ENCODE assay signal across 1 cellular context in the genomic region with DNA sequence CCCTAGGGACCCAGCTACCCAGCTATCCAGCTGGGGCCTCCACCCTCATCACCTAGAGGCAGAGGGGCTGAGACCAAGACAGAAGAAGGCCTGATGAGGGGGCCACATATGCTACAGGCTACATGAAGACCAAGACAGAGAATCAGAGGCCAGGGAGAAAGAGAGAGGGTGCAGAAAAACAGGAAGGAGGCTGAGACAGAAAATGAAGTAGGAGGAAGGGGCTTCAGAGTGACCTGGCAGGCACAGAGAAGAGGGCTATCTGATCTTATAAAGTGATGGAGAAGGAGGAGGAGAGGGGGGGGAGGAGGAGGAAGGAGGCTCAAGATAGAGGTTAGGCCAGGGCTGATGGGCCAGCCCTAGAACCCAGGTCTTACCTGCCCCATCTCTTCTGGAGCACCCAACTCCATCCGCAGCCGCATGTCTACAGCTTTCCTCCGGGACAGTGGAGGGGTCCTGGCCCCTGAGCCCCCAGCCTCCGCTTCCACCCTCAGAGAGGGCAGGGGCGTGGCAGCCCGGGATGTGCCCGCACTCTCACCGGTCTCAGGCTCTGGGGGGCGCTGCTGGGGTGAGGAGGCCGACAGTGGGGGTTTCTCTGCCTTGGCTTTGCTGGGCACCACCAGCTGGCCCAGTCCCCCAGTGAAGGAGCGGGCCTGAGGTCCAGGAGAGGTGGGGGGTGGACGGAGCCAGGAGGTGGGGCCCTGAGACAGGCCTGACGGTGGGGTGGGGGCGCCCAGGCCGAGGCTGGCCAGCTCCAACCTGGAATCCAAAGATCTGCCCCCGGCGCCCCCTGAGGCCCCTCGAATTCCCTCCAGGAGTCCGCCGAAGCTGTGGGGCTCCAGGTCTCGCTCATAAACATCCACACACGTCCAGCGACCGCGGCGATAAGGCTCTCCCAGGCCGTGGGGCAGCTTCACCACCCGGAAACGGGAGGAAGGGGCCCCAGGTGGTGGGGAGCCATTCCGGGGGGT.
A peak's percentile ranks its signal among the peaks of the same experiment; 100 is the strongest.
TF ChIP-seq lines count a peak whose summit lies in the region.

No MANE protein-coding gene starts in this region.

TF ChIP-seq in K562, 482 proteins besides CTCF, POLR2A, EP300 and RAD21 (continued from another document and continues in another):
- TF ChIP-seq, protein P1, sequence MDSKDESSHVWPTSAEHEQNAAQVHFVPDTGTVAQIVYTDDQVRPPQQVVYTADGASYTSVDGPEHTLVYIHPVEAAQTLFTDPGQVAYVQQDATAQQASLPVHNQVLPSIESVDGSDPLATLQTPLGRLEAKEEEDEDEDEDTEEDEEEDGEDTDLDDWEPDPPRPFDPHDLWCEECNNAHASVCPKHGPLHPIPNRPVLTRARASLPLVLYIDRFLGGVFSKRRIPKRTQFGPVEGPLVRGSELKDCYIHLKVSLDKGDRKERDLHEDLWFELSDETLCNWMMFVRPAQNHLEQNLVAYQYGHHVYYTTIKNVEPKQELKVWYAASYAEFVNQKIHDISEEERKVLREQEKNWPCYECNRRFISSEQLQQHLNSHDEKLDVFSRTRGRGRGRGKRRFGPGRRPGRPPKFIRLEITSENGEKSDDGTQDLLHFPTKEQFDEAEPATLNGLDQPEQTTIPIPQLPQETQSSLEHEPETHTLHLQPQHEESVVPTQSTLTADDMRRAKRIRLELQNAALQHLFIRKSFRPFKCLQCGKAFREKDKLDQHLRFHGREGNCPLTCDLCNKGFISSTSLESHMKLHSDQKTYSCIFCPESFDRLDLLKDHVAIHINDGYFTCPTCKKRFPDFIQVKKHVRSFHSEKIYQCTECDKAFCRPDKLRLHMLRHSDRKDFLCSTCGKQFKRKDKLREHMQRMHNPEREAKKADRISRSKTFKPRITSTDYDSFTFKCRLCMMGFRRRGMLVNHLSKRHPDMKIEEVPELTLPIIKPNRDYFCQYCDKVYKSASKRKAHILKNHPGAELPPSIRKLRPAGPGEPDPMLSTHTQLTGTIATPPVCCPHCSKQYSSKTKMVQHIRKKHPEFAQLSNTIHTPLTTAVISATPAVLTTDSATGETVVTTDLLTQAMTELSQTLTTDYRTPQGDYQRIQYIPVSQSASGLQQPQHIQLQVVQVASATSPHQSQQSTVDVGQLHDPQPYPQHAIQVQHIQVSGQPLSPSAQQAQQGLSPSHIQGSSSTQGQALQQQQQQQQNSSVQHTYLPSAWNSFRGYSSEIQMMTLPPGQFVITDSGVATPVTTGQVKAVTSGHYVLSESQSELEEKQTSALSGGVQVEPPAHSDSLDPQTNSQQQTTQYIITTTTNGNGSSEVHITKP (IDR thresholded peaks at IDR 0.05; ENCODE audit: partially characterized antibody), result no peak
- TF ChIP-seq NR1H2 (CRISPR knock-in tag; IDR thresholded peaks at IDR 0.05), result 0 out of 2 replicates have a peak, but pooled peaks have one; percentile 70
- TF ChIP-seq C11orf30 (IDR thresholded peaks at IDR 0.05; ENCODE audit: low read depth), result no peak
- no peak for TF ChIP-seq TGIF2 (CRISPR knock-in tag; IDR thresholded peaks at IDR 0.05)
- no peak for TF ChIP-seq RBM15 (IDR thresholded peaks at IDR 0.05; ENCODE audit: insufficient read depth, low read length)
- TF ChIP-seq, protein P2, sequence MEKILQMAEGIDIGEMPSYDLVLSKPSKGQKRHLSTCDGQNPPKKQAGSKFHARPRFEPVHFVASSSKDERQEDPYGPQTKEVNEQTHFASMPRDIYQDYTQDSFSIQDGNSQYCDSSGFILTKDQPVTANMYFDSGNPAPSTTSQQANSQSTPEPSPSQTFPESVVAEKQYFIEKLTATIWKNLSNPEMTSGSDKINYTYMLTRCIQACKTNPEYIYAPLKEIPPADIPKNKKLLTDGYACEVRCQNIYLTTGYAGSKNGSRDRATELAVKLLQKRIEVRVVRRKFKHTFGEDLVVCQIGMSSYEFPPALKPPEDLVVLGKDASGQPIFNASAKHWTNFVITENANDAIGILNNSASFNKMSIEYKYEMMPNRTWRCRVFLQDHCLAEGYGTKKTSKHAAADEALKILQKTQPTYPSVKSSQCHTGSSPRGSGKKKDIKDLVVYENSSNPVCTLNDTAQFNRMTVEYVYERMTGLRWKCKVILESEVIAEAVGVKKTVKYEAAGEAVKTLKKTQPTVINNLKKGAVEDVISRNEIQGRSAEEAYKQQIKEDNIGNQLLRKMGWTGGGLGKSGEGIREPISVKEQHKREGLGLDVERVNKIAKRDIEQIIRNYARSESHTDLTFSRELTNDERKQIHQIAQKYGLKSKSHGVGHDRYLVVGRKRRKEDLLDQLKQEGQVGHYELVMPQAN (IDR thresholded peaks at IDR 0.05; ENCODE audit: borderline replicate concordance), result 0 out of 2 replicates have a peak, but pooled peaks have one; percentile 36
- TF ChIP-seq HDAC1 (IDR thresholded peaks at IDR 0.05), result peak in 1 of 2 experiments; percentile 35; a peak in 1 of 4 replicates
- TF ChIP-seq, protein P3, sequence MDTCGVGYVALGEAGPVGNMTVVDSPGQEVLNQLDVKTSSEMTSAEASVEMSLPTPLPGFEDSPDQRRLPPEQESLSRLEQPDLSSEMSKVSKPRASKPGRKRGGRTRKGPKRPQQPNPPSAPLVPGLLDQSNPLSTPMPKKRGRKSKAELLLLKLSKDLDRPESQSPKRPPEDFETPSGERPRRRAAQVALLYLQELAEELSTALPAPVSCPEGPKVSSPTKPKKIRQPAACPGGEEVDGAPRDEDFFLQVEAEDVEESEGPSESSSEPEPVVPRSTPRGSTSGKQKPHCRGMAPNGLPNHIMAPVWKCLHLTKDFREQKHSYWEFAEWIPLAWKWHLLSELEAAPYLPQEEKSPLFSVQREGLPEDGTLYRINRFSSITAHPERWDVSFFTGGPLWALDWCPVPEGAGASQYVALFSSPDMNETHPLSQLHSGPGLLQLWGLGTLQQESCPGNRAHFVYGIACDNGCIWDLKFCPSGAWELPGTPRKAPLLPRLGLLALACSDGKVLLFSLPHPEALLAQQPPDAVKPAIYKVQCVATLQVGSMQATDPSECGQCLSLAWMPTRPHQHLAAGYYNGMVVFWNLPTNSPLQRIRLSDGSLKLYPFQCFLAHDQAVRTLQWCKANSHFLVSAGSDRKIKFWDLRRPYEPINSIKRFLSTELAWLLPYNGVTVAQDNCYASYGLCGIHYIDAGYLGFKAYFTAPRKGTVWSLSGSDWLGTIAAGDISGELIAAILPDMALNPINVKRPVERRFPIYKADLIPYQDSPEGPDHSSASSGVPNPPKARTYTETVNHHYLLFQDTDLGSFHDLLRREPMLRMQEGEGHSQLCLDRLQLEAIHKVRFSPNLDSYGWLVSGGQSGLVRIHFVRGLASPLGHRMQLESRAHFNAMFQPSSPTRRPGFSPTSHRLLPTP (IDR thresholded peaks at IDR 0.05; ENCODE audit: borderline replicate concordance, extremely low read depth, insufficient read length), result no peak
- no peak for TF ChIP-seq YY1 (IDR thresholded peaks at IDR 0.05; ENCODE audit: borderline replicate concordance in 1 of 3, control insufficient read depth in 1 of 3, extremely low read depth in 1 of 3, insufficient read depth in 3 of 3, insufficient read length in 1 of 3, insufficient replicate concordance in 2 of 3, low read depth in 1 of 3, low read length in 2 of 3)
- TF ChIP-seq, protein P4, sequence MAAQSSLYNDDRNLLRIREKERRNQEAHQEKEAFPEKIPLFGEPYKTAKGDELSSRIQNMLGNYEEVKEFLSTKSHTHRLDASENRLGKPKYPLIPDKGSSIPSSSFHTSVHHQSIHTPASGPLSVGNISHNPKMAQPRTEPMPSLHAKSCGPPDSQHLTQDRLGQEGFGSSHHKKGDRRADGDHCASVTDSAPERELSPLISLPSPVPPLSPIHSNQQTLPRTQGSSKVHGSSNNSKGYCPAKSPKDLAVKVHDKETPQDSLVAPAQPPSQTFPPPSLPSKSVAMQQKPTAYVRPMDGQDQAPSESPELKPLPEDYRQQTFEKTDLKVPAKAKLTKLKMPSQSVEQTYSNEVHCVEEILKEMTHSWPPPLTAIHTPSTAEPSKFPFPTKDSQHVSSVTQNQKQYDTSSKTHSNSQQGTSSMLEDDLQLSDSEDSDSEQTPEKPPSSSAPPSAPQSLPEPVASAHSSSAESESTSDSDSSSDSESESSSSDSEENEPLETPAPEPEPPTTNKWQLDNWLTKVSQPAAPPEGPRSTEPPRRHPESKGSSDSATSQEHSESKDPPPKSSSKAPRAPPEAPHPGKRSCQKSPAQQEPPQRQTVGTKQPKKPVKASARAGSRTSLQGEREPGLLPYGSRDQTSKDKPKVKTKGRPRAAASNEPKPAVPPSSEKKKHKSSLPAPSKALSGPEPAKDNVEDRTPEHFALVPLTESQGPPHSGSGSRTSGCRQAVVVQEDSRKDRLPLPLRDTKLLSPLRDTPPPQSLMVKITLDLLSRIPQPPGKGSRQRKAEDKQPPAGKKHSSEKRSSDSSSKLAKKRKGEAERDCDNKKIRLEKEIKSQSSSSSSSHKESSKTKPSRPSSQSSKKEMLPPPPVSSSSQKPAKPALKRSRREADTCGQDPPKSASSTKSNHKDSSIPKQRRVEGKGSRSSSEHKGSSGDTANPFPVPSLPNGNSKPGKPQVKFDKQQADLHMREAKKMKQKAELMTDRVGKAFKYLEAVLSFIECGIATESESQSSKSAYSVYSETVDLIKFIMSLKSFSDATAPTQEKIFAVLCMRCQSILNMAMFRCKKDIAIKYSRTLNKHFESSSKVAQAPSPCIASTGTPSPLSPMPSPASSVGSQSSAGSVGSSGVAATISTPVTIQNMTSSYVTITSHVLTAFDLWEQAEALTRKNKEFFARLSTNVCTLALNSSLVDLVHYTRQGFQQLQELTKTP (IDR thresholded peaks at IDR 0.05; ENCODE audit: low read depth in 1 of 2, partially characterized antibody in 2 of 2), result peak in 1 of 2 experiments; percentile 20
- TF ChIP-seq PURB (CRISPR knock-in tag; IDR thresholded peaks at IDR 0.05; ENCODE audit: low read depth), result no peak
- TF ChIP-seq, protein P5, sequence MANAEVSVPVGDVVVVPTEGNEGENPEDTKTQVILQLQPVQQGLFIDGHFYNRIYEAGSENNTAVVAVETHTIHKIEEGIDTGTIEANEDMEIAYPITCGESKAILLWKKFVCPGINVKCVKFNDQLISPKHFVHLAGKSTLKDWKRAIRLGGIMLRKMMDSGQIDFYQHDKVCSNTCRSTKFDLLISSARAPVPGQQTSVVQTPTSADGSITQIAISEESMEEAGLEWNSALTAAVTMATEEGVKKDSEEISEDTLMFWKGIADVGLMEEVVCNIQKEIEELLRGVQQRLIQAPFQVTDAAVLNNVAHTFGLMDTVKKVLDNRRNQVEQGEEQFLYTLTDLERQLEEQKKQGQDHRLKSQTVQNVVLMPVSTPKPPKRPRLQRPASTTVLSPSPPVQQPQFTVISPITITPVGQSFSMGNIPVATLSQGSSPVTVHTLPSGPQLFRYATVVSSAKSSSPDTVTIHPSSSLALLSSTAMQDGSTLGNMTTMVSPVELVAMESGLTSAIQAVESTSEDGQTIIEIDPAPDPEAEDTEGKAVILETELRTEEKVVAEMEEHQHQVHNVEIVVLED (CRISPR knock-in tag; IDR thresholded peaks at IDR 0.05), result no peak
- TF ChIP-seq, protein P6, sequence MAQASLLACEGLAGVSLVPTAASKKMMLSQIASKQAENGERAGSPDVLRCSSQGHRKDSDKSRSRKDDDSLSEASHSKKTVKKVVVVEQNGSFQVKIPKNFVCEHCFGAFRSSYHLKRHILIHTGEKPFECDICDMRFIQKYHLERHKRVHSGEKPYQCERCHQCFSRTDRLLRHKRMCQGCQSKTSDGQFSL (CRISPR knock-in tag; IDR thresholded peaks at IDR 0.05), result peak; percentile 80
- TF ChIP-seq, protein P6 (tag; IDR thresholded peaks at IDR 0.05), result no peak
- no peak for TF ChIP-seq ZNF444 (CRISPR knock-in tag; IDR thresholded peaks at IDR 0.05)
- no peak for TF ChIP-seq RFX5 (IDR thresholded peaks at IDR 0.05; ENCODE audit: low read depth, low read length)
- TF ChIP-seq, protein P7, sequence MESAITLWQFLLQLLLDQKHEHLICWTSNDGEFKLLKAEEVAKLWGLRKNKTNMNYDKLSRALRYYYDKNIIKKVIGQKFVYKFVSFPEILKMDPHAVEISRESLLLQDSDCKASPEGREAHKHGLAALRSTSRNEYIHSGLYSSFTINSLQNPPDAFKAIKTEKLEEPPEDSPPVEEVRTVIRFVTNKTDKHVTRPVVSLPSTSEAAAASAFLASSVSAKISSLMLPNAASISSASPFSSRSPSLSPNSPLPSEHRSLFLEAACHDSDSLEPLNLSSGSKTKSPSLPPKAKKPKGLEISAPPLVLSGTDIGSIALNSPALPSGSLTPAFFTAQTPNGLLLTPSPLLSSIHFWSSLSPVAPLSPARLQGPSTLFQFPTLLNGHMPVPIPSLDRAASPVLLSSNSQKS (CRISPR knock-in tag; IDR thresholded peaks at IDR 0.05), result no peak
- TF ChIP-seq, protein P8, sequence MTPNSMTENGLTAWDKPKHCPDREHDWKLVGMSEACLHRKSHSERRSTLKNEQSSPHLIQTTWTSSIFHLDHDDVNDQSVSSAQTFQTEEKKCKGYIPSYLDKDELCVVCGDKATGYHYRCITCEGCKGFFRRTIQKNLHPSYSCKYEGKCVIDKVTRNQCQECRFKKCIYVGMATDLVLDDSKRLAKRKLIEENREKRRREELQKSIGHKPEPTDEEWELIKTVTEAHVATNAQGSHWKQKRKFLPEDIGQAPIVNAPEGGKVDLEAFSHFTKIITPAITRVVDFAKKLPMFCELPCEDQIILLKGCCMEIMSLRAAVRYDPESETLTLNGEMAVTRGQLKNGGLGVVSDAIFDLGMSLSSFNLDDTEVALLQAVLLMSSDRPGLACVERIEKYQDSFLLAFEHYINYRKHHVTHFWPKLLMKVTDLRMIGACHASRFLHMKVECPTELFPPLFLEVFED (CRISPR knock-in tag; conservative IDR thresholded peaks at IDR 0.05), result 0 out of 2 replicates have a peak, but pooled peaks have one; percentile 27
- TF ChIP-seq, protein P9, sequence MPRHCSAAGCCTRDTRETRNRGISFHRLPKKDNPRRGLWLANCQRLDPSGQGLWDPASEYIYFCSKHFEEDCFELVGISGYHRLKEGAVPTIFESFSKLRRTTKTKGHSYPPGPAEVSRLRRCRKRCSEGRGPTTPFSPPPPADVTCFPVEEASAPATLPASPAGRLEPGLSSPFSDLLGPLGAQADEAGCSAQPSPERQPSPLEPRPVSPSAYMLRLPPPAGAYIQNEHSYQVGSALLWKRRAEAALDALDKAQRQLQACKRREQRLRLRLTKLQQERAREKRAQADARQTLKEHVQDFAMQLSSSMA (CRISPR knock-in tag; IDR thresholded peaks at IDR 0.05), result no peak
- TF ChIP-seq NCOA4 (IDR thresholded peaks at IDR 0.05; ENCODE audit: partially characterized antibody), result no peak
- TF ChIP-seq E2F3 (CRISPR knock-in tag; IDR thresholded peaks at IDR 0.05), result no peak
- peak; percentile 26; the same call in 1 of the 2 replicates for TF ChIP-seq SP1 (CRISPR knock-in tag; IDR thresholded peaks at IDR 0.05)
- TF ChIP-seq MTA3 (IDR thresholded peaks at IDR 0.05; ENCODE audit: borderline replicate concordance), result peak; percentile 70; the same call in 1 of the 2 replicates
- 0 out of 2 replicates have a peak, but pooled peaks have one; percentile 48 for TF ChIP-seq ZBTB7A (IDR thresholded peaks at IDR 0.05; ENCODE audit: borderline replicate concordance, control insufficient read depth, low read depth, low read length)
- TF ChIP-seq TAL1 (IDR thresholded peaks at IDR 0.05), result no peak
- peak; percentile 68; the same call in 1 of the 2 replicates for TF ChIP-seq KLF13 (tag; IDR thresholded peaks at IDR 0.05; ENCODE audit: borderline replicate concordance, low read depth)
- TF ChIP-seq RBBP5 (IDR thresholded peaks at IDR 0.05; ENCODE audit: borderline replicate concordance, insufficient read depth, low read length, poor library complexity, severe bottlenecking), result peak; percentile 1
